ENCODE assay signal across 1 cellular context in the genomic region with DNA sequence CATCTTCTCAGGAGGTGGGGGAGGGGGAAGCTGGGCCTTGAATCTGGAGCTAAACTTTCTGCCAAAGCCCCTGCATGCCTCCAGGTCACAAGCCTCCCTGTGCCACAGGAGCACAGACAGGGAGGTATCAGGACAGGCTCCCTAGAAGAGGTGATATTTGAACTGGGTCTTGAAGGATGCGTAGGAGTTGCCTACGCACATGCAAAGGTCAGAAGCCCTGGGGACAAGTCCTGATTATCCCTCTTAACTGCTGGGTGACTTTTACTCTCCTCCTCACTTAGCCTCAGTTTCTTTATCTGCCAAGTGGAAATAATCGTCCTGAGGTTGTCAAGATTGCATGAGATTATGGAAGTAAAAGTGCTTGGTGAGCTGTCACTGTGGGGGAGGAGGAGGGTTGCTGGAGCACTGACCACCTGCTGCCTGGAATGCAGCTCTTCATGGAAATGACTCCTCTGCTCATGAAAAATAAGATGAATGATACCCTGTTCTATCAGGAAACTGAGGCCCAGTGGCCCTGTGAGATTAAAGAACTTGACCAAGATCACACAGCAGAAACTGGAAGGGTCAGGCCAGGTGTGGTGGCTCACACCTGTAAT.
TF ChIP-seq lines count a peak whose summit lies in the region.

No MANE protein-coding gene starts in this region.

TF ChIP-seq in HEK293, 187 proteins besides CTCF, POLR2A, EP300 and RAD21 (continued from another document):
- TF ChIP-seq, protein P1, sequence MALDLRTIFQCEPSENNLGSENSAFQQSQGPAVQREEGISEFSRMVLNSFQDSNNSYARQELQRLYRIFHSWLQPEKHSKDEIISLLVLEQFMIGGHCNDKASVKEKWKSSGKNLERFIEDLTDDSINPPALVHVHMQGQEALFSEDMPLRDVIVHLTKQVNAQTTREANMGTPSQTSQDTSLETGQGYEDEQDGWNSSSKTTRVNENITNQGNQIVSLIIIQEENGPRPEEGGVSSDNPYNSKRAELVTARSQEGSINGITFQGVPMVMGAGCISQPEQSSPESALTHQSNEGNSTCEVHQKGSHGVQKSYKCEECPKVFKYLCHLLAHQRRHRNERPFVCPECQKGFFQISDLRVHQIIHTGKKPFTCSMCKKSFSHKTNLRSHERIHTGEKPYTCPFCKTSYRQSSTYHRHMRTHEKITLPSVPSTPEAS (tag by site-specific recombination; IDR thresholded peaks at IDR 0.05) = no peak
- TF ChIP-seq SCRT2 (tag by site-specific recombination; IDR thresholded peaks at IDR 0.05) = peak; percentile 28; the same call in 1 of the 2 replicates
